In genomic region chr3:49748874-49749273, GRCh38 we compare ENCODE assay signal across 9 cellular contexts. TPM values are rescaled to one million over a fixed set of nuclear protein-coding genes. Genes with fewer than 3 reads are reported as not detected.
A peak's percentile ranks its signal among the peaks of the same experiment; 100 is the strongest.
DNase-seq lines count a peak whose midpoint lies in the region; ATAC-seq, FAIRE-seq and TF ChIP-seq lines count a peak whose summit lies in the region.
"Not testable (repeated sequence)": the region's sequence is repeated elsewhere in the genome, so short reads cannot be mapped to it uniquely, and the experiment has no call there.
"Had no signal": no experiment of that assay in that cellular context is flagged by ENCODE, and none has a peak within 500 bp of the region (broad histone marks: within the 10 kb centered on the region; RNA-seq: fewer than 3 reads in every experiment).

No MANE protein-coding gene starts in this region.

- H3K23ac ChIP-seq in trophoblast cell (ENCODE audit: low read length) = not testable (repeated sequence)

- not testable (repeated sequence) for H3K9ac ChIP-seq in endodermal cell (ENCODE audit: extremely low read depth, low read length, poor library complexity, severe bottlenecking); HepG2 (ENCODE audit: insufficient read depth, low read depth, low read length); trophoblast cell (ENCODE audit: low read length)

- peaks cover 32% of the 10 kb centered on the region for H3K36me3 Mint-ChIP-seq in endodermal cell (ENCODE audit: low read depth)
- peaks cover 61% of the 10 kb centered on the region for H3K36me3 Mint-ChIP-seq in nephron progenitor cell (ENCODE audit: low read depth)

- H3K4me3 Mint-ChIP-seq in endodermal cell = not testable (repeated sequence)
- H3K4me3 Mint-ChIP-seq in nephron progenitor cell = peak overlapping the region; percentile 8

- not testable (repeated sequence) for H3K9me3 Mint-ChIP-seq in endodermal cell, nephron progenitor cell

- H2BK12ac ChIP-seq in trophoblast cell (ENCODE audit: low read length) = not testable (repeated sequence)

- H3K4me1 ChIP-seq in endodermal cell (ENCODE audit: control insufficient read depth, insufficient read depth, low read length); right atrium auricular region; trophoblast cell (ENCODE audit: control insufficient read depth in 1 of 2, insufficient read depth in 2 of 2, low read length in 2 of 2): not testable (repeated sequence)
- peaks cover 58% of the 10 kb centered on the region for H3K4me1 ChIP-seq in HepG2 (ENCODE audit: insufficient read depth, low read length)

- in situ Hi-C loops in HepG2 (cut with HindIII; ENCODE audit: extremely low pct_ligation_motif_present, low pct_unique_long_range_greater_than_20kb) = not testable (repeated sequence)

- not testable (repeated sequence) for FAIRE-seq in HepG2 (lab: Jason Lieb, UNC)

- not testable (repeated sequence) for H4K8ac ChIP-seq in trophoblast cell (ENCODE audit: low read depth, low read length)

- peak overlapping the region; percentile 59 for H3K18ac ChIP-seq in trophoblast cell (ENCODE audit: low read length)

- H3K79me1 ChIP-seq in trophoblast cell (ENCODE audit: low read length) = not testable (repeated sequence)

- not testable (repeated sequence) for H3K9me3 ChIP-seq in endodermal cell (ENCODE audit: control insufficient read depth, low read length); right atrium auricular region; HepG2 (ENCODE audit: low read length); trophoblast cell (ENCODE audit: insufficient read depth, low read depth, low read length)

- H4K12ac ChIP-seq in trophoblast cell (ENCODE audit: low read depth, low read length) = not testable (repeated sequence)

- H2BK120ac ChIP-seq in trophoblast cell (ENCODE audit: insufficient read depth, low read length, poor library complexity) = not testable (repeated sequence)

- DNase-seq in LHCN-M2 (ENCODE audit: low read depth) (peak; percentile 8), right atrium auricular region (ENCODE audit: low spot score) (peak; percentile 13), nephron progenitor cell (peak; percentile 40)
- peak; percentile 35 for DNase-seq in activated CD8-positive, alpha-beta memory T cell treated with anti-CD3 and anti-CD28 coated beads, Interleukin-2, amount 50 U/mL, for 48 hours
- DNase-seq in endodermal cell; HepG2 (ENCODE audit: low spot score); trophoblast cell: not testable (repeated sequence)

- H3K27ac ChIP-seq in endodermal cell (ENCODE audit: low read depth, low read length); right atrium auricular region; HepG2 (ENCODE audit: extremely low read length, insufficient read depth, low read length); trophoblast cell (ENCODE audit: low read depth, low read length): not testable (repeated sequence)

- 89 to 95% methylated on average over 5 of the region's 5 CpGs for WGBS in endodermal cell (ENCODE audit: insufficient coverage in 1 of 2, insufficient read length in 1 of 2), 2 experiments
- WGBS in HepG2 (ENCODE audit: low lambda C conversion rate) = 97% methylated on average over 5 of the region's 5 CpGs
- no CpG with 5 or more reads among the region's 5 CpGs for WGBS in trophoblast cell (ENCODE audit: extremely low coverage, insufficient coverage, insufficient read length)

- TF ChIP-seq CTCF in endodermal cell (conservative IDR thresholded peaks at IDR 0.05); right atrium auricular region (IDR thresholded peaks at IDR 0.05); HepG2 (CRISPR knock-in tag; IDR thresholded peaks at IDR 0.05); nephron progenitor cell (IDR thresholded peaks at IDR 0.05): not testable (repeated sequence)

- not testable (repeated sequence) for H3K4me1 Mint-ChIP-seq in endodermal cell
- H3K4me1 Mint-ChIP-seq in nephron progenitor cell = peaks cover 35% of the 10 kb centered on the region

- not testable (repeated sequence) for H3K4me2 ChIP-seq in HepG2 (ENCODE audit: low read depth, low read length); trophoblast cell (ENCODE audit: low read length)

- not testable (repeated sequence) for H3K14ac ChIP-seq in trophoblast cell (ENCODE audit: low read length)

- peaks cover 48% of the 10 kb centered on the region for H3K36me3 ChIP-seq in endodermal cell (ENCODE audit: control insufficient read depth, insufficient read depth, low read length)
- peaks cover 20% of the 10 kb centered on the region for H3K36me3 ChIP-seq in right atrium auricular region
- peaks cover 3 to 17% of the 10 kb centered on the region in 2 experiments; a peak in 4 of 5 replicates for H3K36me3 ChIP-seq in HepG2 (replicated peaks in 1 of 2; ENCODE audit: control insufficient read depth in 1 of 2, insufficient read depth in 2 of 2, low read length in 2 of 2)
- H3K36me3 ChIP-seq in trophoblast cell (ENCODE audit: control insufficient read depth in 1 of 2, insufficient read depth in 2 of 2, low read length in 2 of 2) = peaks cover 7 to 11% of the 10 kb centered on the region in 2 experiments

- H2AK5ac ChIP-seq in trophoblast cell (ENCODE audit: low read length) = not testable (repeated sequence)

- not testable (repeated sequence) for H3K27me3 ChIP-seq in endodermal cell (ENCODE audit: control insufficient read depth, insufficient read depth, low read length, poor library complexity, severe bottlenecking); right atrium auricular region; HepG2 (ENCODE audit: control insufficient read depth in 1 of 2, insufficient read depth in 2 of 2, low read length in 2 of 2); trophoblast cell (ENCODE audit: insufficient read depth, low read length)

- TF ChIP-seq POLR2A in HepG2 (IDR thresholded peaks at IDR 0.05; ENCODE audit: insufficient read depth in 1 of 2, low read depth in 2 of 2, low read length in 2 of 2) = not testable (repeated sequence)

- peak overlapping the region; percentile 36 for H3K4ac ChIP-seq in trophoblast cell (ENCODE audit: low read depth, low read length)

- H3K27ac Mint-ChIP-seq in endodermal cell (peak overlapping the region; percentile 21), nephron progenitor cell (peak overlapping the region; percentile 83)

- H4K91ac ChIP-seq in trophoblast cell (ENCODE audit: low read depth, low read length) = not testable (repeated sequence)

- H2AFZ ChIP-seq in HepG2 (ENCODE audit: low read length); trophoblast cell (ENCODE audit: insufficient read depth, low read length, poor library complexity): not testable (repeated sequence)

- H3K79me2 ChIP-seq in HepG2 (ENCODE audit: insufficient read depth, low read length) = peaks cover 51% of the 10 kb centered on the region
- not testable (repeated sequence) for H3K79me2 ChIP-seq in trophoblast cell (ENCODE audit: control insufficient read depth, insufficient read depth, low read length, poor library complexity)

- intact Hi-C loops in HepG2 (cut with micrococcal nuclease; ENCODE audit: unreplicated experiment) = not testable (repeated sequence)

- H3K27me3 Mint-ChIP-seq in endodermal cell (ENCODE audit: insufficient read depth); nephron progenitor cell (ENCODE audit: low read depth, poor library complexity): not testable (repeated sequence)

- not testable (repeated sequence) for TF ChIP-seq EP300 in HepG2 (IDR thresholded peaks at IDR 0.05; ENCODE audit: low read depth in 2 of 2, low read length in 2 of 2); HepG2 (CRISPR knock-in tag; IDR thresholded peaks at IDR 0.05; ENCODE audit: borderline replicate concordance)

- not testable (repeated sequence) for TF ChIP-seq RAD21 in HepG2 (CRISPR knock-in tag; IDR thresholded peaks at IDR 0.05)

- CTCF ChIA-PET in HepG2 (lab: Yijun Ruan, JAX; ENCODE audit: low intra/inter-chr PET ratio, low total read pairs) = not testable (repeated sequence)

- not testable (repeated sequence) for H2BK5ac ChIP-seq in trophoblast cell (ENCODE audit: low read depth, low read length, poor library complexity)

- H4K20me1 ChIP-seq in HepG2 (ENCODE audit: insufficient read depth, low read length) = not testable (repeated sequence)

- BruUV-seq in HepG2 (replicated peaks; lab: Mats Ljungman, UMichigan) = not testable (repeated sequence)

- ATAC-seq in HepG2 = not testable (repeated sequence)

- H3K4me3 ChIP-seq in endodermal cell (ENCODE audit: low read length); right atrium auricular region; HepG2 (replicated peaks in 1 of 3; ENCODE audit: insufficient read depth in 1 of 3, low read depth in 2 of 3, low read length in 3 of 3); trophoblast cell (ENCODE audit: low read depth, low read length): not testable (repeated sequence)

- POLR2A ChIA-PET in HepG2 (lab: Yijun Ruan, JAX) = interaction anchor here (0.6 to 1.7 kb wide), 3 partner anchors 24 to 38 kb away, joined by 3 to 4 read pairs (median 4); partner anchors contain the start of genes GMPPB and IP6K1

RNA-seq across cellular contexts. Expression of gene GMPPB, which starts 25.1 kb away (rescaled TPM):
- total RNA-seq in LHCN-M2 (2014; rRNA removed) = 38.8 and 40.1 TPM in 2 replicates
- 34.9 TPM for polyA plus RNA-seq in LHCN-M2 (2012)
- 10 to 100 TPM; 35.5 to 38.2 TPM for total RNA-seq in endodermal cell
- polyA plus RNA-seq in endodermal cell (2013, experiment 1 of 2) = 20.3 TPM
- polyA plus RNA-seq in endodermal cell (2013, experiment 2 of 2) = 19.3 TPM
- total RNA-seq in right atrium auricular region = 10 to 100 TPM; 12.0 to 21.7 TPM
- total RNA-seq in HepG2 (2016; rRNA removed; fragmentation: Illumina TruSeq; extraction: Trizol) = 21.7 and 23.1 TPM in 2 replicates
- total RNA-seq in HepG2 (2016; cell fraction: cytosol; rRNA removed; fragmentation: Illumina TruSeq; extraction: Trizol; ENCODE audit: low read depth) = 3.9 and 5.4 TPM in 2 replicates
- 21.2 and 23.8 TPM in 2 replicates for total RNA-seq in HepG2 (2016; cell fraction: insoluble cytoplasmic fraction; rRNA removed; fragmentation: Illumina TruSeq; extraction: Trizol)
- 7.3 and 8.9 TPM in 2 replicates for total RNA-seq in HepG2 (2016; cell fraction: membrane; rRNA removed; fragmentation: Illumina TruSeq; extraction: Trizol)
- 14.9 and 16.7 TPM in 2 replicates for total RNA-seq in HepG2 (2016; cell fraction: nucleus; rRNA removed; fragmentation: Illumina TruSeq; extraction: Trizol)
- polyA plus RNA-seq in HepG2 (2011; rRNA removed) = 6.5 and 9.1 TPM in 2 replicates
- 6.3 and 8.4 TPM in 2 replicates for polyA plus RNA-seq in HepG2 (2011; cell fraction: cytosol; rRNA removed)
- 15.5 and 21.5 TPM in 2 replicates for polyA plus RNA-seq in HepG2 (2011; cell fraction: nucleus; rRNA removed)
- 4.8 and 5.8 TPM in 2 replicates for polyA plus RNA-seq in HepG2 (2012)
- 3.3 and 3.7 TPM in 2 replicates for polyA plus RNA-seq in HepG2 (2016; cell fraction: cytosol; fragmentation: Illumina TruSeq; extraction: Trizol; ENCODE audit: low read depth)
- polyA plus RNA-seq in HepG2 (2016; cell fraction: insoluble cytoplasmic fraction; fragmentation: Illumina TruSeq; extraction: Trizol; ENCODE audit: low read depth) = 17.8 and 18.8 TPM in 2 replicates
- polyA plus RNA-seq in HepG2 (2016; cell fraction: membrane; fragmentation: Illumina TruSeq; extraction: Trizol; ENCODE audit: low read depth) = 4.7 and 5.8 TPM in 2 replicates
- polyA plus RNA-seq in HepG2 (2016; cell fraction: nucleus; fragmentation: Illumina TruSeq; extraction: Trizol; ENCODE audit: insufficient read depth, low read depth) = 23.9 and 25.9 TPM in 2 replicates
- 21.4 and 30.7 TPM in 2 replicates for polyA minus RNA-seq in HepG2 (2011; rRNA and poly(A)+ RNA removed; ENCODE audit: low replicate concordance)
- polyA minus RNA-seq in HepG2 (2011; cell fraction: cytosol; rRNA and poly(A)+ RNA removed) = 4.2 and 5.6 TPM in 2 replicates
- polyA minus RNA-seq in HepG2 (2011; cell fraction: nucleus; rRNA and poly(A)+ RNA removed) = 12.6 and 20.3 TPM in 2 replicates
- 39.9 and 42.9 TPM in 2 replicates for polyA plus RNA-seq in trophoblast cell (2013)

RNA-seq across cellular contexts. Expression of gene AMIGO3, which starts 29.4 kb away (rescaled TPM):
- total RNA-seq in LHCN-M2 (2014; rRNA removed) (1.9 and 2.3 TPM in 2 replicates), endodermal cell (1 to 10 TPM; 1.4 to 3.0 TPM), right atrium auricular region (1 to 10 TPM in 1 of 2 donors, under 1 TPM in 1; 0.44 to 1.1 TPM), HepG2 (2016; rRNA removed; fragmentation: Illumina TruSeq; extraction: Trizol) (0.35 TPM in 1 of 2 replicates, not detected in the other)
- polyA plus RNA-seq in LHCN-M2 (2012) = 1.4 TPM
- 1.5 TPM for polyA plus RNA-seq in endodermal cell (2013, experiment 1 of 2)
- 1.7 TPM for polyA plus RNA-seq in endodermal cell (2013, experiment 2 of 2)
- total RNA-seq in HepG2 (2016; cell fraction: cytosol; rRNA removed; fragmentation: Illumina TruSeq; extraction: Trizol; ENCODE audit: low read depth) = 0.18 and 0.51 TPM in 2 replicates
- total RNA-seq in HepG2 (2016; cell fraction: insoluble cytoplasmic fraction; rRNA removed; fragmentation: Illumina TruSeq; extraction: Trizol) = 0.13 and 0.45 TPM in 2 replicates
- total RNA-seq in HepG2 (2016; cell fraction: membrane; rRNA removed; fragmentation: Illumina TruSeq; extraction: Trizol) = 0.19 TPM in 1 of 2 replicates, not detected in the other
- total RNA-seq in HepG2 (2016; cell fraction: nucleus; rRNA removed; fragmentation: Illumina TruSeq; extraction: Trizol) = not detected in 2 replicates
- 0.21 TPM in 1 of 2 replicates, not detected in the other for polyA plus RNA-seq in HepG2 (2011; rRNA removed)
- polyA plus RNA-seq in HepG2 (2011; cell fraction: cytosol; rRNA removed) = 0.03 and 0.07 TPM in 2 replicates
- 3.1 and 7.8 TPM in 2 replicates for polyA plus RNA-seq in HepG2 (2011; cell fraction: nucleus; rRNA removed)
- 0.36 TPM in 1 of 2 replicates, not detected in the other for polyA plus RNA-seq in HepG2 (2012)
- 0.40 and 0.44 TPM in 2 replicates for polyA plus RNA-seq in HepG2 (2016; cell fraction: cytosol; fragmentation: Illumina TruSeq; extraction: Trizol; ENCODE audit: low read depth)
- polyA plus RNA-seq in HepG2 (2016; cell fraction: insoluble cytoplasmic fraction; fragmentation: Illumina TruSeq; extraction: Trizol; ENCODE audit: low read depth) = 0.73 and 0.79 TPM in 2 replicates
- 0.40 and 0.43 TPM in 2 replicates for polyA plus RNA-seq in HepG2 (2016; cell fraction: membrane; fragmentation: Illumina TruSeq; extraction: Trizol; ENCODE audit: low read depth)
- 0.53 and 1.7 TPM in 2 replicates for polyA plus RNA-seq in HepG2 (2016; cell fraction: nucleus; fragmentation: Illumina TruSeq; extraction: Trizol; ENCODE audit: insufficient read depth, low read depth)
- 1.8 and 3.5 TPM in 2 replicates for polyA minus RNA-seq in HepG2 (2011; rRNA and poly(A)+ RNA removed; ENCODE audit: low replicate concordance)
- polyA minus RNA-seq in HepG2 (2011; cell fraction: cytosol; rRNA and poly(A)+ RNA removed) = 0.26 and 0.30 TPM in 2 replicates
- 0.75 and 2.1 TPM in 2 replicates for polyA minus RNA-seq in HepG2 (2011; cell fraction: nucleus; rRNA and poly(A)+ RNA removed)
- 4.6 and 4.9 TPM in 2 replicates for polyA plus RNA-seq in trophoblast cell (2013)
- polyA plus RNA-seq: BJ had no signal

RNA-seq across cellular contexts. Expression of gene IP6K1, which starts 37.5 kb away (rescaled TPM):
- total RNA-seq in LHCN-M2 (2014; rRNA removed) (22.1 and 26.6 TPM in 2 replicates), endodermal cell (10 to 100 TPM; 45.8 to 49.8 TPM), right atrium auricular region (10 to 100 TPM; 24.0 to 30.9 TPM), HepG2 (2016; rRNA removed; fragmentation: Illumina TruSeq; extraction: Trizol) (17.7 and 20.0 TPM in 2 replicates)
- 23.8 TPM for polyA plus RNA-seq in LHCN-M2 (2012)
- polyA plus RNA-seq in endodermal cell (2013, experiment 1 of 2) = 32.6 TPM
- polyA plus RNA-seq in endodermal cell (2013, experiment 2 of 2) = 31.4 TPM
- total RNA-seq in HepG2 (2016; cell fraction: cytosol; rRNA removed; fragmentation: Illumina TruSeq; extraction: Trizol; ENCODE audit: low read depth) = 2.3 and 2.4 TPM in 2 replicates
- total RNA-seq in HepG2 (2016; cell fraction: insoluble cytoplasmic fraction; rRNA removed; fragmentation: Illumina TruSeq; extraction: Trizol) = 18.9 TPM in 2 replicates
- total RNA-seq in HepG2 (2016; cell fraction: membrane; rRNA removed; fragmentation: Illumina TruSeq; extraction: Trizol) = 10.5 and 11.3 TPM in 2 replicates
- total RNA-seq in HepG2 (2016; cell fraction: nucleus; rRNA removed; fragmentation: Illumina TruSeq; extraction: Trizol) = 14.7 and 20.3 TPM in 2 replicates
- 29.7 and 38.8 TPM in 2 replicates for polyA plus RNA-seq in HepG2 (2011; rRNA removed)
- 15.7 and 20.5 TPM in 2 replicates for polyA plus RNA-seq in HepG2 (2011; cell fraction: cytosol; rRNA removed)
- polyA plus RNA-seq in HepG2 (2011; cell fraction: nucleus; rRNA removed) = 37.9 and 43.4 TPM in 2 replicates
- 17.1 and 20.6 TPM in 2 replicates for polyA plus RNA-seq in HepG2 (2012)
- 1.5 and 2.0 TPM in 2 replicates for polyA plus RNA-seq in HepG2 (2016; cell fraction: cytosol; fragmentation: Illumina TruSeq; extraction: Trizol; ENCODE audit: low read depth)
- 13.9 and 19.8 TPM in 2 replicates for polyA plus RNA-seq in HepG2 (2016; cell fraction: insoluble cytoplasmic fraction; fragmentation: Illumina TruSeq; extraction: Trizol; ENCODE audit: low read depth)
- 6.2 and 7.7 TPM in 2 replicates for polyA plus RNA-seq in HepG2 (2016; cell fraction: membrane; fragmentation: Illumina TruSeq; extraction: Trizol; ENCODE audit: low read depth)
- 23.1 and 24.9 TPM in 2 replicates for polyA plus RNA-seq in HepG2 (2016; cell fraction: nucleus; fragmentation: Illumina TruSeq; extraction: Trizol; ENCODE audit: insufficient read depth, low read depth)
- polyA minus RNA-seq in HepG2 (2011; rRNA and poly(A)+ RNA removed; ENCODE audit: low replicate concordance) = 99.3 and 116 TPM in 2 replicates
- polyA minus RNA-seq in HepG2 (2011; cell fraction: cytosol; rRNA and poly(A)+ RNA removed) = 24.3 and 30.4 TPM in 2 replicates
- polyA minus RNA-seq in HepG2 (2011; cell fraction: nucleus; rRNA and poly(A)+ RNA removed) = 29.6 and 33.9 TPM in 2 replicates
- polyA plus RNA-seq in trophoblast cell (2013) = 20.4 and 20.9 TPM in 2 replicates

RNA-seq across cellular contexts. Expression of gene CDHR4, which starts 50.8 kb away (rescaled TPM):
- total RNA-seq in LHCN-M2 (2014; rRNA removed) = not detected in 2 replicates
- polyA plus RNA-seq in LHCN-M2 (2012) = not detected
- total RNA-seq in endodermal cell = not detected
- not detected for polyA plus RNA-seq in endodermal cell (2013, experiment 1 of 2)
- polyA plus RNA-seq in endodermal cell (2013, experiment 2 of 2) = not detected
- total RNA-seq in right atrium auricular region = under 1 TPM in 1 of 2 donors, not detected in 1; 0.20 TPM
- not detected in 2 replicates for total RNA-seq in HepG2 (2016; rRNA removed; fragmentation: Illumina TruSeq; extraction: Trizol)
- not detected in 2 replicates for total RNA-seq in HepG2 (2016; cell fraction: cytosol; rRNA removed; fragmentation: Illumina TruSeq; extraction: Trizol; ENCODE audit: low read depth)
- not detected in 2 replicates for total RNA-seq in HepG2 (2016; cell fraction: insoluble cytoplasmic fraction; rRNA removed; fragmentation: Illumina TruSeq; extraction: Trizol)
- total RNA-seq in HepG2 (2016; cell fraction: membrane; rRNA removed; fragmentation: Illumina TruSeq; extraction: Trizol) = not detected in 2 replicates
- not detected in 2 replicates for total RNA-seq in HepG2 (2016; cell fraction: nucleus; rRNA removed; fragmentation: Illumina TruSeq; extraction: Trizol)
- polyA plus RNA-seq in HepG2 (2011; rRNA removed) = 0.21 and 0.26 TPM in 2 replicates
- polyA plus RNA-seq in HepG2 (2011; cell fraction: cytosol; rRNA removed) = 0.08 TPM in 1 of 2 replicates, not detected in the other
- polyA plus RNA-seq in HepG2 (2011; cell fraction: nucleus; rRNA removed) = 0.98 and 1.7 TPM in 2 replicates
- polyA plus RNA-seq in HepG2 (2012) = not detected in 2 replicates
- not detected in 2 replicates for polyA plus RNA-seq in HepG2 (2016; cell fraction: cytosol; fragmentation: Illumina TruSeq; extraction: Trizol; ENCODE audit: low read depth)
- not detected in 2 replicates for polyA plus RNA-seq in HepG2 (2016; cell fraction: insoluble cytoplasmic fraction; fragmentation: Illumina TruSeq; extraction: Trizol; ENCODE audit: low read depth)
- polyA plus RNA-seq in HepG2 (2016; cell fraction: membrane; fragmentation: Illumina TruSeq; extraction: Trizol; ENCODE audit: low read depth) = not detected in 2 replicates
- 0.17 TPM in 1 of 2 replicates, not detected in the other for polyA plus RNA-seq in HepG2 (2016; cell fraction: nucleus; fragmentation: Illumina TruSeq; extraction: Trizol; ENCODE audit: insufficient read depth, low read depth)
- polyA minus RNA-seq in HepG2 (2011; rRNA and poly(A)+ RNA removed; ENCODE audit: low replicate concordance) = 0.40 TPM in 1 of 2 replicates, not detected in the other
- polyA minus RNA-seq in HepG2 (2011; cell fraction: cytosol; rRNA and poly(A)+ RNA removed) = not detected in 2 replicates
- polyA minus RNA-seq in HepG2 (2011; cell fraction: nucleus; rRNA and poly(A)+ RNA removed) = 0.26 TPM in 1 of 2 replicates, not detected in the other
- polyA plus RNA-seq in trophoblast cell (2013) = 0.07 TPM in 1 of 2 replicates, not detected in the other
- total RNA-seq: Daoy had no signal
- polyA plus RNA-seq: BJ had no signal

RNA-seq across cellular contexts. Expression of gene INKA1, which starts 54.2 kb away (rescaled TPM):
- 3.9 and 4.7 TPM in 2 replicates for total RNA-seq in LHCN-M2 (2014; rRNA removed)
- polyA plus RNA-seq in LHCN-M2 (2012) = 7.2 TPM
- total RNA-seq in endodermal cell = not detected
- 1.9 TPM for polyA plus RNA-seq in endodermal cell (2013, experiment 1 of 2)
- polyA plus RNA-seq in endodermal cell (2013, experiment 2 of 2) = 3.0 TPM
- 1 to 10 TPM; 1.8 to 4.2 TPM for total RNA-seq in right atrium auricular region
- total RNA-seq in HepG2 (2016; rRNA removed; fragmentation: Illumina TruSeq; extraction: Trizol) = 0.22 TPM in 1 of 2 replicates, not detected in the other
- total RNA-seq in HepG2 (2016; cell fraction: cytosol; rRNA removed; fragmentation: Illumina TruSeq; extraction: Trizol; ENCODE audit: low read depth) = 0.30 TPM in 1 of 2 replicates, not detected in the other
- 0.15 TPM in 1 of 2 replicates, not detected in the other for total RNA-seq in HepG2 (2016; cell fraction: insoluble cytoplasmic fraction; rRNA removed; fragmentation: Illumina TruSeq; extraction: Trizol)
- total RNA-seq in HepG2 (2016; cell fraction: membrane; rRNA removed; fragmentation: Illumina TruSeq; extraction: Trizol) = 0.17 and 0.28 TPM in 2 replicates
- not detected in 2 replicates for total RNA-seq in HepG2 (2016; cell fraction: nucleus; rRNA removed; fragmentation: Illumina TruSeq; extraction: Trizol)
- 0.41 and 0.77 TPM in 2 replicates for polyA plus RNA-seq in HepG2 (2011; rRNA removed)
- polyA plus RNA-seq in HepG2 (2011; cell fraction: cytosol; rRNA removed) = 0.42 and 0.78 TPM in 2 replicates
- polyA plus RNA-seq in HepG2 (2011; cell fraction: nucleus; rRNA removed) = 0.34 and 1.1 TPM in 2 replicates
- 0.28 and 0.42 TPM in 2 replicates for polyA plus RNA-seq in HepG2 (2012)
- 0.14 and 0.17 TPM in 2 replicates for polyA plus RNA-seq in HepG2 (2016; cell fraction: cytosol; fragmentation: Illumina TruSeq; extraction: Trizol; ENCODE audit: low read depth)
- 0.23 TPM in 1 of 2 replicates, not detected in the other for polyA plus RNA-seq in HepG2 (2016; cell fraction: insoluble cytoplasmic fraction; fragmentation: Illumina TruSeq; extraction: Trizol; ENCODE audit: low read depth)
- 0.22 TPM in 1 of 2 replicates, not detected in the other for polyA plus RNA-seq in HepG2 (2016; cell fraction: membrane; fragmentation: Illumina TruSeq; extraction: Trizol; ENCODE audit: low read depth)
- not detected in 2 replicates for polyA plus RNA-seq in HepG2 (2016; cell fraction: nucleus; fragmentation: Illumina TruSeq; extraction: Trizol; ENCODE audit: insufficient read depth, low read depth)
- 0.38 and 0.82 TPM in 2 replicates for polyA minus RNA-seq in HepG2 (2011; rRNA and poly(A)+ RNA removed; ENCODE audit: low replicate concordance)
- 0.79 TPM in 1 of 2 replicates, not detected in the other for polyA minus RNA-seq in HepG2 (2011; cell fraction: cytosol; rRNA and poly(A)+ RNA removed)
- 0.50 and 0.64 TPM in 2 replicates for polyA minus RNA-seq in HepG2 (2011; cell fraction: nucleus; rRNA and poly(A)+ RNA removed)
- polyA plus RNA-seq in trophoblast cell (2013) = 2.0 and 2.5 TPM in 2 replicates
- total RNA-seq: Daoy had no signal
